22 cellular contexts compared by ENCODE assay signal in the genomic region with DNA sequence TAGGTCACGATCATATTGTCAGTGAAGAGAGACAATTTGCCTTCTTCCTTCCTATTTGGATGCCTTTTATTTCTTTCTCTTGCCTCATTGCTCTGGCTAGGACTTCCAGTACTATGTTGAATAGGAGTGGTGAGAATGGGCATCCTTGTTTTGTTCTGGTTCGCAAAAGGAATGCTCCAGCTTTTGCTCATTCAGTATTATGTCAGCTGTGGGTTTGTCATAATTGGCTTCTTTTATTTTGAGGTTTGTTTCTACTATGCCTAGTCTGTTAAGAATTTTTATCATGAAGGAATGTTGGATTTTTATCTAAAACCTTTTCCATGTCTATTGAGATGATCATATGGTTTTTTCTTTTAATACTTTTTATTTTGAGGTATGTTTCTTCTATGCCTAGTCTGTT.
"Had no signal": no experiment of that assay in that cellular context is flagged by ENCODE, and none has a peak within 500 bp of the region (broad histone marks: within the 10 kb centered on the region; RNA-seq: fewer than 3 reads in every experiment).

No MANE protein-coding gene starts in this region.

- H3K4me1 ChIP-seq: body of pancreas had no signal

- H3K4me2 ChIP-seq: PC-9 had no signal

- H3K27me3 ChIP-seq: body of pancreas had no signal

- H2AFZ ChIP-seq: PC-9 had no signal

- DNase-seq: activated CD4-positive, alpha-beta T cell treated with anti-CD3 and anti-CD28 coated beads for 48 hours; activated CD4-positive, alpha-beta T cell treated with anti-CD3 and anti-CD28 coated beads, Interleukin-2, amount 50 U/mL, for 4 hours; activated CD4-positive, CD25-positive, alpha-beta regulatory T cell treated with anti-CD3 and anti-CD28 coated beads, Interleukin-2, amount 50 U/mL, for 72 hours; activated CD8-positive, alpha-beta memory T cell treated with anti-CD3 and anti-CD28 coated beads, Interleukin-2, amount 50 U/mL, for 48 hours; activated CD8-positive, alpha-beta T cell treated with anti-CD3 and anti-CD28 coated beads, Interleukin-2, amount 10 ng/mL, durations not matched to agents 7 days and 5 days; activated naive CD4-positive, alpha-beta T cell treated with anti-CD3 and anti-CD28 coated beads, Interleukin-2, amount 50 U/mL, for 16 hours; activated T-cell treated with anti-CD3 and anti-CD28 coated beads, Interleukin-2, amount 50 U/mL, for 1 hour; amygdala; body of pancreas; central memory CD4-positive, alpha-beta T cell; Kasumi-1; KBM-7; NCI-H1048; NCI-H146; NCI-H187 treated with DMSO at 0.1 percent for 48 hours; NCI-H2081 treated with DMSO at 0.1 percent for 48 hours; NCI-H446; NCI-H524; PC-9; SHP77 treated with DMSO at 0.1 percent for 48 hours had no signal

- H3K9me3 ChIP-seq: body of pancreas had no signal

- FAIRE-seq: bronchial epithelial cell had no signal

- ATAC-seq: activated CD8-positive, alpha-beta T cell treated with anti-CD3 and anti-CD28 coated beads, Interleukin-2, amount 10 ng/mL, durations not matched to agents 7 days and 5 days; body of pancreas; WTC11 had no signal

- H3K4me3 ChIP-seq: body of pancreas, PC-9 had no signal

- H3K27ac ChIP-seq: body of pancreas, PC-9 had no signal
